9 cellular contexts compared by ENCODE assay signal in the genomic region with DNA sequence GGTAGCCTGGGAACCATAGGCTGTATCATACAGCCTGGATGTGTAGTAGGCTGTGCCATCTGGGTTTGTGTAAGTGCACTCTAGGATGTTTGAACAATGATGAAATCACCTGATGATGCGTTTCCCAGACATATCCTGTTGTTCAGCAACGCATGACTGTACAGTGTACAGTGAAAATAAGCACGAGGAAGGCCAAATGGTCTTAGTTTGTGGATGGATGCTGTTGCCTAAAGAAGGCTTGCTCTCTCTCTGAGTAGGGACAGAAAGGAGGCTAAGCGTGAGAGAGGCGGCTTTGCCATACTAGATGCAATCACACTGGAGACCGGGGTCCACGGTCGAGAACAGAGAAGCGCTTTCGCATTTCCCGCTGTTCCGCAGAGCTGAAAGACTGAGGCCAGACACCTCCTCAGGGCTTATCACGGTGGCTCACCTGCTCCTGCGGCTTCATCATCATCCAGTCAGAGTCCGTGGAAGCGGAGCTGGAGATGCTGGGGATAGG. TPM values are rescaled to one million over a fixed set of nuclear protein-coding genes. Genes with fewer than 3 reads are reported as not detected.
DNase-seq lines count a peak whose midpoint lies in the region; TF ChIP-seq lines count a peak whose summit lies in the region.
"Had no signal": no experiment of that assay in that cellular context is flagged by ENCODE, and none has a peak within 500 bp of the region (broad histone marks: within the 10 kb centered on the region; RNA-seq: fewer than 3 reads in every experiment).

No MANE protein-coding gene starts in this region.

- CTCF ChIA-PET in GM10248 (lab: Yijun Ruan, JAX) = no interaction called here

- no peaks in the 10 kb centered on the region for H3K27me3 ChIP-seq in BLaER1

- POLR2A ChIA-PET in GM10248 (lab: Yijun Ruan, JAX) = no interaction called here

- no peak overlapping the region for H3K9ac ChIP-seq in BLaER1

- TF ChIP-seq CTCF in VCaP (conservative IDR thresholded peaks at IDR 0.05) = no peak
- TF ChIP-seq CTCF in GM10248 (IDR thresholded peaks at IDR 0.05; ENCODE audit: control extremely low read depth, extremely low read depth, low read depth, missing control alignments) = no peak

- H3K36me3 ChIP-seq in BLaER1 = no peaks in the 10 kb centered on the region

- H3K27ac ChIP-seq in BLaER1 (no peak overlapping the region), VCaP (peak overlapping the region; percentile 35)

- H3K9me3 ChIP-seq in BLaER1 = peaks cover 22% of the 10 kb centered on the region

- H4K20me1 ChIP-seq in BLaER1 = no peaks in the 10 kb centered on the region

- H3K4me3 ChIP-seq in BLaER1 = no peak overlapping the region
- H3K4me3 ChIP-seq: GM23338 had no signal

- peak overlapping the region; percentile 53 for H3K4me2 ChIP-seq in BLaER1
- H3K4me2 ChIP-seq: GM23338 had no signal

- H3K4me1 ChIP-seq in BLaER1 = peaks cover 15% of the 10 kb centered on the region

- DNase-seq in HT1080 (ENCODE audit: low read depth) (peak; percentile 89), kidney tubule cell (ENCODE audit: low spot score) (peak; percentile 91), midbrain (lab: John Stamatoyannopoulos, UW) (no peak), activated T-cell treated with anti-CD3 and anti-CD28 coated beads for 4 hours (no peak), GM10248 (ENCODE audit: extremely low spot score) (no peak)
- DNase-seq in activated naive CD4-positive, alpha-beta T cell (lab: John Stamatoyannopoulos, UW) = no peak

RNA-seq across cellular contexts. Expression of a gene that starts 27.6 kb away (rescaled TPM):
- total RNA-seq in HT1080 (2014; rRNA removed; shearing (Covaris generic)) = 74.3 and 87.6 TPM in 2 replicates
- polyA plus RNA-seq in HT1080 (2015; cell fraction: cytosol; rRNA removed) = 155 and 197 TPM in 2 replicates
- polyA plus RNA-seq in HT1080 (2015; cell fraction: nucleus; rRNA removed) = 420 and 448 TPM in 2 replicates

RNA-seq across cellular contexts. Expression of a gene that starts 39.5 kb away (rescaled TPM):
- total RNA-seq in HT1080 (2014; rRNA removed; shearing (Covaris generic)) = 4.0 and 6.5 TPM in 2 replicates
- 3.9 and 5.7 TPM in 2 replicates for polyA plus RNA-seq in HT1080 (2015; cell fraction: cytosol; rRNA removed)
- polyA plus RNA-seq in HT1080 (2015; cell fraction: nucleus; rRNA removed) = 11.2 and 13.5 TPM in 2 replicates

Comparison
In these comparisons a context has a peak if more than half of its experiments do, and no peak if none do; other contexts are left out.
1. DNase-seq: peak in HT1080 (single experiment) and kidney tubule cell (single experiment); none in midbrain (single experiment), activated naive CD4-positive, alpha-beta T cell (0 of 4), activated T-cell treated with anti-CD3 and anti-CD28 coated beads for 4 hours (single experiment) and GM10248 (single experiment).